29 cellular contexts compared by ENCODE assay signal in genomic region chr16:86285421-86285820, GRCh38.
"Had no signal": no experiment of that assay in that cellular context is flagged by ENCODE, and none has a peak within 500 bp of the region (broad histone marks: within the 10 kb centered on the region; RNA-seq: fewer than 3 reads in every experiment).

No MANE protein-coding gene starts in this region.

- H3K36me3 Mint-ChIP-seq: activated CD4-positive, alpha-beta memory T cell treated with anti-CD3 and anti-CD28 coated beads for 36 hours; activated naive CD4-positive, alpha-beta T cell treated with anti-CD3 and anti-CD28 coated beads, Interleukin-2, amount 50 U/mL, for 24 hours; brain; T-cell had no signal

- H3K4me3 ChIP-seq: MG63, SK-N-MC had no signal

- H3K27ac Mint-ChIP-seq: activated CD4-positive, alpha-beta memory T cell treated with anti-CD3 and anti-CD28 coated beads for 36 hours; activated CD4-positive, alpha-beta T cell treated with anti-CD3 and anti-CD28 coated beads, Interleukin-2, amount 10 ng/mL, durations not matched to agents 7 days and 5 days; activated naive CD4-positive, alpha-beta T cell treated with anti-CD3 and anti-CD28 coated beads, Interleukin-2, amount 50 U/mL, for 24 hours; brain; T-cell had no signal

- H3K4me3 Mint-ChIP-seq: activated CD4-positive, alpha-beta memory T cell treated with anti-CD3 and anti-CD28 coated beads for 36 hours; activated CD4-positive, alpha-beta T cell treated with anti-CD3 and anti-CD28 coated beads, Interleukin-2, amount 10 ng/mL, durations not matched to agents 7 days and 5 days; activated naive CD4-positive, alpha-beta T cell treated with anti-CD3 and anti-CD28 coated beads, Interleukin-2, amount 50 U/mL, for 24 hours; central memory CD8-positive, alpha-beta T cell; T-cell had no signal

- H3K4me1 Mint-ChIP-seq: activated CD4-positive, alpha-beta T cell treated with anti-CD3 and anti-CD28 coated beads, Interleukin-2, amount 10 ng/mL, durations not matched to agents 7 days and 5 days; activated naive CD4-positive, alpha-beta T cell treated with anti-CD3 and anti-CD28 coated beads, Interleukin-2, amount 50 U/mL, for 24 hours; central memory CD8-positive, alpha-beta T cell had no signal

- H3K36me3 ChIP-seq: MG63 had no signal

- H3K9me3 Mint-ChIP-seq: activated CD4-positive, alpha-beta memory T cell treated with anti-CD3 and anti-CD28 coated beads for 36 hours; activated CD4-positive, alpha-beta T cell treated with anti-CD3 and anti-CD28 coated beads, Interleukin-2, amount 10 ng/mL, durations not matched to agents 7 days and 5 days; activated naive CD4-positive, alpha-beta T cell treated with anti-CD3 and anti-CD28 coated beads, Interleukin-2, amount 50 U/mL, for 24 hours; central memory CD8-positive, alpha-beta T cell; T-cell had no signal

- H3K27ac ChIP-seq: SK-N-MC had no signal

- ATAC-seq: Panc1, Right ventricle myocardium inferior, T-cell had no signal

- DNase-seq: activated CD4-positive, alpha-beta memory T cell treated with anti-CD3 and anti-CD28 coated beads for 36 hours; activated CD4-positive, alpha-beta T cell treated with anti-CD3 and anti-CD28 coated beads, Interleukin-2, amount 10 ng/mL, durations not matched to agents 7 days and 5 days; activated CD4-positive, CD25-positive, alpha-beta regulatory T cell; activated CD8-positive, alpha-beta memory T cell treated with anti-CD3 and anti-CD28 coated beads for 24 hours; activated naive CD4-positive, alpha-beta T cell; activated T-cell treated with anti-CD3 and anti-CD28 coated beads, Interleukin-2, amount 50 U/mL, for 1 hour; amygdala; MG63; MV-4-11; NCI-H1092 treated with DMSO at 0.1 percent for 48 hours; NCI-H1417 treated with DMSO at 0.1 percent for 48 hours; NCI-H1694; NCI-H2029; NCI-H2107; NCI-H345; NCI-H510A; NCI-H69; NK-92 treated with Interleukin-12 subunit alpha and Interleukin-12 subunit beta, amount 100 ng/mL, for 24 hours; OCI-M1; RPMI8226; T-cell; T-helper 2 cell; T1000 had no signal
